22 cellular contexts compared by ENCODE assay signal in genomic region chr18:25898965-25899364, GRCh38.
DNase-seq lines count a peak whose midpoint lies in the region.
"Had no signal": no experiment of that assay in that cellular context is flagged by ENCODE, and none has a peak within 500 bp of the region (broad histone marks: within the 10 kb centered on the region; RNA-seq: fewer than 3 reads in every experiment).

No MANE protein-coding gene starts in this region.

- no CpG with 5 or more reads among the region's 2 CpGs for WGBS in neuronal stem cell (ENCODE audit: extremely low coverage in 2 of 2, insufficient read length in 2 of 2, insufficient replicate concordance in 1 of 2), 2 donors

- peaks cover 0 to 1% of the 10 kb centered on the region in 2 donors for H3K4me1 ChIP-seq in neuronal stem cell (ENCODE audit: control insufficient read depth in 2 of 2, insufficient read depth in 1 of 2, low read depth in 1 of 2, low read length in 2 of 2)
- H3K4me1 ChIP-seq: BLaER1 treated with 17β-estradiol and CSF1 and Interleukin-3, amounts not matched to agents 10 nM and 100 nM had no signal

- no peak overlapping the region for H2AK5ac ChIP-seq in neuronal stem cell (ENCODE audit: low read depth, low read length)

- H3K4me2 ChIP-seq in neuronal stem cell (ENCODE audit: insufficient read depth, low read length, poor library complexity, severe bottlenecking): no peak overlapping the region
- H3K4me2 ChIP-seq: BLaER1 treated with 17β-estradiol and CSF1 and Interleukin-3, amounts not matched to agents 10 nM and 100 nM; PC-9 had no signal

- H3K36me3 ChIP-seq in neuronal stem cell (replicated peaks in 1 of 2; ENCODE audit: control insufficient read depth in 2 of 2, insufficient read depth in 2 of 2, low read length in 2 of 2): no peaks in the 10 kb centered on the region
- H3K36me3 ChIP-seq: BLaER1 treated with 17β-estradiol and CSF1 and Interleukin-3, amounts not matched to agents 10 nM and 100 nM had no signal

- H3K14ac ChIP-seq in neuronal stem cell (ENCODE audit: low read length): no peak overlapping the region

- H4K91ac ChIP-seq in neuronal stem cell (ENCODE audit: low read depth, low read length, poor library complexity): no peak overlapping the region

- peak overlapping the region; percentile 30 for H2BK15ac ChIP-seq in neuronal stem cell (ENCODE audit: low read length)

- no peak overlapping the region for H3K9ac ChIP-seq in neuronal stem cell (ENCODE audit: low read depth, low read length, poor library complexity)
- H3K9ac ChIP-seq: BLaER1 treated with 17β-estradiol and CSF1 and Interleukin-3, amounts not matched to agents 10 nM and 100 nM had no signal

- H2AFZ ChIP-seq in neuronal stem cell (ENCODE audit: low read length): no peak overlapping the region
- H2AFZ ChIP-seq: PC-9 had no signal

- H3K4ac ChIP-seq in neuronal stem cell (ENCODE audit: low read length): no peak overlapping the region

- no peak overlapping the region for H2BK5ac ChIP-seq in neuronal stem cell (ENCODE audit: low read length)

- no peak overlapping the region for H3K27ac ChIP-seq in neuronal stem cell (replicated peaks; ENCODE audit: low read length)
- H3K27ac ChIP-seq: BLaER1 treated with 17β-estradiol and CSF1 and Interleukin-3, amounts not matched to agents 10 nM and 100 nM; PC-9; RWPE1; SK-N-MC had no signal

- no peak overlapping the region for H2BK12ac ChIP-seq in neuronal stem cell (ENCODE audit: low read length)

- H3K18ac ChIP-seq in neuronal stem cell (ENCODE audit: low read length): no peak overlapping the region

- peak overlapping the region; percentile 16 for H3K23ac ChIP-seq in neuronal stem cell (ENCODE audit: low read depth, low read length, poor library complexity)

- no peak overlapping the region for H3K4me3 ChIP-seq in neuronal stem cell (ENCODE audit: low read length in 2 of 2)
- H3K4me3 ChIP-seq: BLaER1 treated with 17β-estradiol and CSF1 and Interleukin-3, amounts not matched to agents 10 nM and 100 nM; PC-9; SK-N-MC had no signal

- no peak overlapping the region for H4K8ac ChIP-seq in neuronal stem cell (ENCODE audit: low read depth, low read length)

- DNase-seq in DMS 273 treated with DMSO at 0.1 percent for 48 hours (lab: John Stamatoyannopoulos, UW) (peak; percentile 84), NCI-H2171 (lab: John Stamatoyannopoulos, UW) (peak; percentile 24), cerebellar cortex (ENCODE audit: low spot score) (peak; percentile 85), neuronal stem cell (ENCODE audit: low spot score) (no peak), NCI-H748 treated with DMSO at 0.1 percent for 48 hours (lab: John Stamatoyannopoulos, UW) (no peak), SKM-1 (lab: John Stamatoyannopoulos, UW; ENCODE audit: unreplicated experiment) (no peak), HCEC 1CT (no peak)
- DNase-seq: Calu3; CD8-positive, alpha-beta memory T cell; EL; MM.1S; NCI-H1048; NCI-H1417 treated with DMSO at 0.1 percent for 48 hours; NCI-H1930; NCI-H226; NCI-H526; PC-9; SHP77 treated with DMSO at 0.1 percent for 48 hours; T-cell had no signal

- H3K9me3 ChIP-seq in neuronal stem cell (replicated peaks in 1 of 2; ENCODE audit: control insufficient read depth in 2 of 2, insufficient read depth in 1 of 2, low read depth in 1 of 2, low read length in 2 of 2): peaks cover 0 to 11% of the 10 kb centered on the region in 2 donors
- H3K9me3 ChIP-seq: BLaER1 treated with 17β-estradiol and CSF1 and Interleukin-3, amounts not matched to agents 10 nM and 100 nM had no signal

- H3K27me3 ChIP-seq in neuronal stem cell (ENCODE audit: control insufficient read depth in 3 of 3, insufficient read depth in 3 of 3, low read depth in 1 of 3, low read length in 3 of 3): no peaks in the 10 kb centered on the region
- H3K27me3 ChIP-seq: BLaER1 treated with 17β-estradiol and CSF1 and Interleukin-3, amounts not matched to agents 10 nM and 100 nM had no signal

- no peaks in the 10 kb centered on the region for H3K79me1 ChIP-seq in neuronal stem cell (ENCODE audit: low read depth, low read length)

- H2BK120ac ChIP-seq in neuronal stem cell (ENCODE audit: low read depth, low read length): no peak overlapping the region

Comparison
In these comparisons a context has a peak if more than half of its experiments do, and no peak if none do; other contexts are left out.
1. DNase-seq: peak in DMS 273 treated with DMSO at 0.1 percent for 48 hours (single experiment), NCI-H2171 (single experiment) and cerebellar cortex (single experiment); none in neuronal stem cell (single experiment), NCI-H748 treated with DMSO at 0.1 percent for 48 hours (single experiment), SKM-1 (single experiment) and HCEC 1CT (single experiment).